Comparison of ENCODE assay signal across 26 cellular contexts in the genomic region with DNA sequence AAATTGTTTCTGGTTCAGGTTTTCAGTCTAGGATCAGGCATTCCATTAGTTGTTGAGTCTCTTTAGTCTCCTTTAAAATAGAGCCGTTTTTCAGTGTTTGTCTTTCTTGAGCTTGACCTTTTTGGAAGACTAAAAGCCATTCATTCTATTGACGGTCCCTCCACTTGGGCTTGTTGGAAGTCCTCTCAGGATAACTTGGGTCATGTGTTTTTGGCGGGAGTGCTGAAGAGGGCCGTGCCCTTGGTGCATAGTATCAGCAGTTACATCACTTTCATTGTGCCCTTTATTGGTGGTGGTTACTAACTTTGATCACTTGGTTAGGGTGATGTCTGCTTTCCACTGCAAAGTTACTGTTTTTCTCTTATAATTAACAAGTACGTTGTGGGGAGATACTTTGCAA. TPM values are rescaled to one million over a fixed set of nuclear protein-coding genes. Genes with fewer than 3 reads are reported as not detected.
DNase-seq lines count a peak whose midpoint lies in the region; ATAC-seq, FAIRE-seq and TF ChIP-seq lines count a peak whose summit lies in the region.
"Had no signal": no experiment of that assay in that cellular context is flagged by ENCODE, and none has a peak within 500 bp of the region (broad histone marks: within the 10 kb centered on the region; RNA-seq: fewer than 3 reads in every experiment).

No MANE protein-coding gene starts in this region.

- POLR2A ChIA-PET in HepG2 (lab: Yijun Ruan, JAX): no interaction called here
- POLR2A ChIA-PET in T-cell (lab: Charles Lee): no interaction called here

- H3K36me3 ChIP-seq in right lobe of liver: no peaks in the 10 kb centered on the region
- H3K36me3 ChIP-seq in HepG2 (replicated peaks in 1 of 2; ENCODE audit: control insufficient read depth in 1 of 2, insufficient read depth in 2 of 2, low read length in 2 of 2): no peaks in the 10 kb centered on the region
- peaks cover 46% of the 10 kb centered on the region for H3K36me3 ChIP-seq in endodermal cell (ENCODE audit: control insufficient read depth, insufficient read depth, low read length)
- no peaks in the 10 kb centered on the region for H3K36me3 ChIP-seq in left lung
- H3K36me3 ChIP-seq: BE2C; BLaER1 treated with 17β-estradiol and CSF1 and Interleukin-3, amounts not matched to agents 10 nM and 100 nM had no signal

- H3K36me3 Mint-ChIP-seq in endodermal cell (ENCODE audit: low read depth) (peaks cover 32% of the 10 kb centered on the region), T-cell (no peaks in the 10 kb centered on the region)
- H3K36me3 Mint-ChIP-seq: CD14-positive monocyte; CD8-positive, alpha-beta memory T cell had no signal

- no peak overlapping the region for H2AFZ ChIP-seq in HepG2 (ENCODE audit: low read length)
- H2AFZ ChIP-seq: GM23248 had no signal

- no peaks in the 10 kb centered on the region for H4K20me1 ChIP-seq in HepG2 (ENCODE audit: insufficient read depth, low read length)
- H4K20me1 ChIP-seq: BLaER1 treated with 17β-estradiol and CSF1 and Interleukin-3, amounts not matched to agents 10 nM and 100 nM had no signal

- no peaks in the 10 kb centered on the region for H3K79me2 ChIP-seq in HepG2 (ENCODE audit: insufficient read depth, low read length)

- H3K9me3 Mint-ChIP-seq in endodermal cell (no peaks in the 10 kb centered on the region), T-cell (no peaks in the 10 kb centered on the region)
- H3K9me3 Mint-ChIP-seq: CD4-positive, alpha-beta T cell; CD8-positive, alpha-beta memory T cell had no signal

- no peak for TF ChIP-seq RAD21 in HepG2 (CRISPR knock-in tag; IDR thresholded peaks at IDR 0.05)

- H3K27ac ChIP-seq in right lobe of liver (no peak overlapping the region), HepG2 (ENCODE audit: extremely low read length, insufficient read depth, low read length) (no peak overlapping the region), endodermal cell (ENCODE audit: low read depth, low read length) (no peak overlapping the region), left lung (no peak overlapping the region)
- H3K27ac ChIP-seq: 22Rv1; BLaER1 treated with 17β-estradiol and CSF1 and Interleukin-3, amounts not matched to agents 10 nM and 100 nM; GM23248 had no signal

- in situ Hi-C loops in HepG2 (cut with HindIII; ENCODE audit: extremely low pct_ligation_motif_present, low pct_unique_long_range_greater_than_20kb): no loop called here

- 15% methylated on average over 5 of the region's 5 CpGs for WGBS in right lobe of liver (ENCODE audit: insufficient coverage, low coverage, low lambda C conversion rate, missing lambda C conversion rate)
- WGBS in HepG2 (ENCODE audit: low lambda C conversion rate): 3% methylated on average over 5 of the region's 5 CpGs
- WGBS in endodermal cell (ENCODE audit: insufficient coverage in 1 of 2, insufficient read length in 1 of 2), 2 experiments: 87 to 94% methylated on average over 5 of the region's 5 CpGs

- TF ChIP-seq POLR2A in right lobe of liver (IDR thresholded peaks at IDR 0.05): no peak
- TF ChIP-seq POLR2A in HepG2 (IDR thresholded peaks at IDR 0.05; ENCODE audit: insufficient read depth in 1 of 2, low read depth in 2 of 2, low read length in 2 of 2): no peak

- H3K27me3 ChIP-seq in right lobe of liver: no peaks in the 10 kb centered on the region
- peaks cover 0 to 34% of the 10 kb centered on the region in 2 experiments; a peak in 4 of 5 replicates for H3K27me3 ChIP-seq in HepG2 (ENCODE audit: control insufficient read depth in 1 of 2, insufficient read depth in 2 of 2, low read length in 2 of 2)
- H3K27me3 ChIP-seq in endodermal cell (ENCODE audit: control insufficient read depth, insufficient read depth, low read length, poor library complexity, severe bottlenecking): no peaks in the 10 kb centered on the region
- H3K27me3 ChIP-seq in left lung: no peaks in the 10 kb centered on the region
- H3K27me3 ChIP-seq: BLaER1 treated with 17β-estradiol and CSF1 and Interleukin-3, amounts not matched to agents 10 nM and 100 nM had no signal

- no TSS peak for BruUV-seq in HepG2 (replicated peaks; lab: Mats Ljungman, UMichigan)

- H3K9ac ChIP-seq in HepG2 (ENCODE audit: insufficient read depth, low read depth, low read length): no peak overlapping the region
- H3K9ac ChIP-seq in endodermal cell (ENCODE audit: extremely low read depth, low read length, poor library complexity, severe bottlenecking): no peak overlapping the region
- H3K9ac ChIP-seq: BLaER1 treated with 17β-estradiol and CSF1 and Interleukin-3, amounts not matched to agents 10 nM and 100 nM; GM23248 had no signal

- DNase-seq in right lobe of liver (no peak), HepG2 (ENCODE audit: low spot score) (no peak), endodermal cell (no peak), left lung (no peak), EL (no peak), T-cell (no peak)
- DNase-seq: AML-193; BE2C; CD4-positive, alpha-beta T cell; CD8-positive, alpha-beta memory T cell; DMS 273 treated with DMSO at 0.1 percent for 48 hours; DMS79; GF-D8; GM23248; H9 had no signal

- ATAC-seq in right lobe of liver (peak in 3 of 4 donors; percentile 35 to 44 (median 43)), HepG2 (no peak), left lung (peak; percentile 64), SK-N-SH treated with all-trans-retinoic acid at 6 μM for 48 hours (no peak), GM21390 (IDR thresholded peaks at IDR 0.05; ENCODE audit: unreplicated experiment) (no peak), T-cell (replicated peaks in 1 of 4) (no peak)
- ATAC-seq: HCT116 had no signal

- H3K27me3 Mint-ChIP-seq in endodermal cell (ENCODE audit: insufficient read depth) (no peaks in the 10 kb centered on the region), T-cell (no peaks in the 10 kb centered on the region)
- H3K27me3 Mint-ChIP-seq: CD4-positive, alpha-beta T cell had no signal

- CTCF ChIA-PET in HepG2 (lab: Yijun Ruan, JAX; ENCODE audit: low intra/inter-chr PET ratio, low total read pairs): no interaction called here
- CTCF ChIA-PET in T-cell (lab: Charles Lee): no interaction called here

- H3K27ac Mint-ChIP-seq in endodermal cell (peak overlapping the region; percentile 31), T-cell (no peak overlapping the region)
- H3K27ac Mint-ChIP-seq: CD14-positive monocyte; CD4-positive, alpha-beta T cell; CD8-positive, alpha-beta memory T cell had no signal

- TF ChIP-seq CTCF in right lobe of liver (IDR thresholded peaks at IDR 0.05) (no peak), HepG2 (CRISPR knock-in tag; IDR thresholded peaks at IDR 0.05) (no peak), endodermal cell (conservative IDR thresholded peaks at IDR 0.05) (no peak), left lung (IDR thresholded peaks at IDR 0.05) (no peak)

- no peak for TF ChIP-seq EP300 in HepG2 (IDR thresholded peaks at IDR 0.05; ENCODE audit: low read depth in 2 of 2, low read length in 2 of 2)
- TF ChIP-seq EP300 in HepG2 (CRISPR knock-in tag; IDR thresholded peaks at IDR 0.05; ENCODE audit: borderline replicate concordance): no peak

- no peak for FAIRE-seq in HepG2 (lab: Jason Lieb, UNC)
- FAIRE-seq: A204.1, D721Med, GM12891, GM18507 had no signal

- no peaks in the 10 kb centered on the region for H3K9me3 ChIP-seq in right lobe of liver
- H3K9me3 ChIP-seq in HepG2 (ENCODE audit: low read length): no peaks in the 10 kb centered on the region
- H3K9me3 ChIP-seq in endodermal cell (ENCODE audit: control insufficient read depth, low read length): peaks cover 4% of the 10 kb centered on the region
- no peaks in the 10 kb centered on the region for H3K9me3 ChIP-seq in left lung
- H3K9me3 ChIP-seq: BE2C had no signal

- H3K4me3 Mint-ChIP-seq in endodermal cell (no peak overlapping the region), T-cell (no peak overlapping the region)
- H3K4me3 Mint-ChIP-seq: CD14-positive monocyte; CD4-positive, alpha-beta T cell; CD8-positive, alpha-beta memory T cell; H9 had no signal

- H3K4me1 ChIP-seq in right lobe of liver (peaks cover 0 to 3% (median 0%) of the 10 kb centered on the region in 4 donors), HepG2 (ENCODE audit: insufficient read depth, low read length) (no peaks in the 10 kb centered on the region), endodermal cell (ENCODE audit: control insufficient read depth, insufficient read depth, low read length) (peaks cover 11% of the 10 kb centered on the region), left lung (no peaks in the 10 kb centered on the region)
- H3K4me1 ChIP-seq: BE2C; BLaER1 treated with 17β-estradiol and CSF1 and Interleukin-3, amounts not matched to agents 10 nM and 100 nM had no signal

- intact Hi-C loops in right lobe of liver (cut with DNase I) (no loop called here), HepG2 (cut with micrococcal nuclease; ENCODE audit: unreplicated experiment) (no loop called here), left lung (cut with DNase I) (no loop called here)

- H3K4me1 Mint-ChIP-seq in endodermal cell: peaks cover 30% of the 10 kb centered on the region
- H3K4me1 Mint-ChIP-seq in T-cell: no peaks in the 10 kb centered on the region
- H3K4me1 Mint-ChIP-seq: CD14-positive monocyte; CD8-positive, alpha-beta memory T cell had no signal

- no peak overlapping the region for H3K4me2 ChIP-seq in HepG2 (ENCODE audit: low read depth, low read length)
- H3K4me2 ChIP-seq: BLaER1 treated with 17β-estradiol and CSF1 and Interleukin-3, amounts not matched to agents 10 nM and 100 nM had no signal

- no peak overlapping the region for H3K4me3 ChIP-seq in right lobe of liver
- H3K4me3 ChIP-seq in HepG2 (replicated peaks in 1 of 3; ENCODE audit: insufficient read depth in 1 of 3, low read depth in 2 of 3, low read length in 3 of 3): no peak overlapping the region
- H3K4me3 ChIP-seq in endodermal cell (ENCODE audit: low read length): no peak overlapping the region
- no peak overlapping the region for H3K4me3 ChIP-seq in left lung
- H3K4me3 ChIP-seq: BLaER1 treated with 17β-estradiol and CSF1 and Interleukin-3, amounts not matched to agents 10 nM and 100 nM; GM23248 had no signal

RNA-seq across cellular contexts. Expression of a gene that starts 20.8 kb away (rescaled TPM):
- total RNA-seq in right lobe of liver (10 to 100 TPM in 3 of 6 experiments, 1 to 10 TPM in 3; 4.9 to 12.3 (median 10.0) TPM), HepG2 (2016; rRNA removed; fragmentation: Illumina TruSeq; extraction: Trizol) (not detected in 2 replicates), endodermal cell (100 to 1,000 TPM in 1 of 2 donors, 10 to 100 TPM in 1; 98.9 to 105 TPM), left lung (1 to 10 TPM; 8.0 to 9.9 TPM), T-cell (1 to 10 TPM in 1 of 5 donors, under 1 TPM in 3, not detected in 1; 0.09 to 1.1 (median 0.50) TPM)
- total RNA-seq in HepG2 (2016; cell fraction: cytosol; rRNA removed; fragmentation: Illumina TruSeq; extraction: Trizol; ENCODE audit: low read depth): not detected in 2 replicates
- not detected in 2 replicates for total RNA-seq in HepG2 (2016; cell fraction: insoluble cytoplasmic fraction; rRNA removed; fragmentation: Illumina TruSeq; extraction: Trizol)
- not detected in 2 replicates for total RNA-seq in HepG2 (2016; cell fraction: membrane; rRNA removed; fragmentation: Illumina TruSeq; extraction: Trizol)
- not detected in 2 replicates for total RNA-seq in HepG2 (2016; cell fraction: nucleus; rRNA removed; fragmentation: Illumina TruSeq; extraction: Trizol)
- 0.01 TPM in 1 of 2 replicates, not detected in the other for polyA plus RNA-seq in HepG2 (2011; rRNA removed)
- polyA plus RNA-seq in HepG2 (2011; cell fraction: cytosol; rRNA removed): not detected in 2 replicates
- polyA plus RNA-seq in HepG2 (2011; cell fraction: nucleus; rRNA removed): 0.03 and 0.05 TPM in 2 replicates
- not detected in 2 replicates for polyA plus RNA-seq in HepG2 (2012)
- polyA plus RNA-seq in HepG2 (2016; cell fraction: cytosol; fragmentation: Illumina TruSeq; extraction: Trizol; ENCODE audit: low read depth): not detected in 2 replicates
- polyA plus RNA-seq in HepG2 (2016; cell fraction: insoluble cytoplasmic fraction; fragmentation: Illumina TruSeq; extraction: Trizol; ENCODE audit: low read depth): not detected in 2 replicates
- not detected in 2 replicates for polyA plus RNA-seq in HepG2 (2016; cell fraction: membrane; fragmentation: Illumina TruSeq; extraction: Trizol; ENCODE audit: low read depth)
- polyA plus RNA-seq in HepG2 (2016; cell fraction: nucleus; fragmentation: Illumina TruSeq; extraction: Trizol; ENCODE audit: insufficient read depth, low read depth): not detected in 2 replicates
- polyA minus RNA-seq in HepG2 (2011; rRNA and poly(A)+ RNA removed; ENCODE audit: low replicate concordance): 0.02 and 0.04 TPM in 2 replicates
- polyA minus RNA-seq in HepG2 (2011; cell fraction: cytosol; rRNA and poly(A)+ RNA removed): not detected in 2 replicates
- not detected in 2 replicates for polyA minus RNA-seq in HepG2 (2011; cell fraction: nucleus; rRNA and poly(A)+ RNA removed)
- 32.6 TPM for polyA plus RNA-seq in endodermal cell (2013, experiment 1 of 2)
- 31.3 TPM for polyA plus RNA-seq in endodermal cell (2013, experiment 2 of 2)
- total RNA-seq: CD4-positive, alpha-beta T cell; CD8-positive, alpha-beta memory T cell; GM23248 had no signal
- polyA plus RNA-seq: AG04450; CD8-positive, alpha-beta memory T cell had no signal

Comparison
In these comparisons a context has a peak if more than half of its experiments do, and no peak if none do; other contexts are left out.
1. ATAC-seq: peak in right lobe of liver (3 of 4) and left lung (single experiment); none in HepG2 (single experiment), SK-N-SH treated with all-trans-retinoic acid at 6 μM for 48 hours (single experiment), GM21390 (single experiment) and T-cell (0 of 4).
2. RNA of a gene that starts 20.8 kb away (total RNA-seq): 98.9 to 105 TPM in endodermal cell; 4.9 to 12.3 TPM in right lobe of liver, 8.0 to 9.9 TPM in left lung, 0.09 to 1.1 TPM in T-cell and not detected in HepG2; every median in the first group is over 4 times any median in the second.